11 cellular contexts compared by ENCODE assay signal in the genomic region with DNA sequence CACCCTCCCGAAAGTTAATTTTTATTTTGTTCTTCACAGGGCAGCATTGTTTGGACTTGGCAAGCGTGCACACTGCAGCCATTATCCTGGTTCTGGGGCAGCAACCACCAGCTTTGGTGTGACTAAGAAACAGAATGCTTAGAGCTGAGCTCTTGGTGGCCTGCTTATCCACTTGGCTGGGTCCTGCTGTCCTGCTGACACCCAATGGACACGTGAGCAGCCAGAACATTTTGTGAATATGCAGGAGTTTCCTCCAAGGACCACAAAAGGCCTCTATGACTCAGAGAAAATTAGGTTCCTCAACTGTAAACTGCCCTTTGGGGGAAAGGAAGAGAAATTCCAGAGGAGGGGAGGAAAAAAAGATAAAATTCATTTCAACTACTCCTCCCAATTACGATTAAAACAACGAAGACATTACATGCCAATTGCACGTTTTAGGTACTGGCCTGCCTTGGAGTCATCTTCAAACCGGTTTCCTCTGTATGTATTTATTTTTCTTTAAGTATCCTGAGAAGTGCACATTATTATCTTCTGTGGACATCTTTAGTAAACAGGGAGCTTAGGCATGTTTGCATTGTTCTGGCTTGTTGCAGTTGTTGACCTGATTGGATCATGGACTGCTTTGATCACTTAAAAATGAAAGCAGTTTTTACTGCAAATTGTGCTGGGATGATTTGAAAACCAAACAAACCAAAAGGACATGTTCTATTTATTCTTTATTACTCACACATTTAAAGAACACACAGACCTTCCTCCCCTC.
DNase-seq lines count a peak whose midpoint lies in the region; ATAC-seq, FAIRE-seq and TF ChIP-seq lines count a peak whose summit lies in the region.
"Had no signal": no experiment of that assay in that cellular context is flagged by ENCODE, and none has a peak within 500 bp of the region (broad histone marks: within the 10 kb centered on the region; RNA-seq: fewer than 3 reads in every experiment).

No MANE protein-coding gene starts in this region.

- WGBS in SK-N-SH (ENCODE audit: low lambda C conversion rate), result 65% methylated on average over 7 of the region's 7 CpGs

- CTCF ChIA-PET in SK-N-SH (lab: Yijun Ruan, JAX), result no interaction called here

- H3K27ac ChIP-seq in SK-N-SH (ENCODE audit: low read depth in 2 of 2, low read length in 1 of 2), result no peak overlapping the region
- peak overlapping the region; percentile 21 for H3K27ac ChIP-seq in layer of hippocampus (ENCODE audit: low read depth, low read length)

- ATAC-seq in SK-N-SH treated with all-trans-retinoic acid at 6 μM for 48 hours, result no peak; the same call in 2 of the 3 replicates
- no peak for ATAC-seq in HG03432 (IDR thresholded peaks at IDR 0.05; ENCODE audit: unreplicated experiment)
- ATAC-seq: activated T-cell treated with anti-CD3 and anti-CD28 coated beads, Interleukin-2, amount 50 U/mL, for 72 hours; left lobe of liver had no signal

- FAIRE-seq in urothelium cell line (lab: Jason Lieb, UNC), result no peak

- DNase-seq in SK-N-SH (no peak), brain pericyte (ENCODE audit: low read depth, low spot score) (peak; percentile 33), urothelium cell line (ENCODE audit: low spot score) (peak; percentile 30), SW 1271 (lab: John Stamatoyannopoulos, UW) (no peak)
- no peak for DNase-seq in stimulated activated CD4-positive, alpha-beta T cell treated with anti-CD3 and anti-CD28 coated beads, Interleukin-12 subunit alpha, Interleukin-12 subunit beta, amount 100 ng/mL, for 4 hours
- DNase-seq: activated T-cell treated with anti-CD3 and anti-CD28 coated beads, Interleukin-2, amount 50 U/mL, for 72 hours; NCI-H2081 treated with DMSO at 0.1 percent for 48 hours had no signal

- no peak overlapping the region for H2AFZ ChIP-seq in SK-N-SH (ENCODE audit: low read depth)

- TF ChIP-seq RAD21 in SK-N-SH (IDR thresholded peaks at IDR 0.05; ENCODE audit: low read length), result no peak

- no peaks in the 10 kb centered on the region for H3K9me3 ChIP-seq in SK-N-SH

- H3K4me2 ChIP-seq in SK-N-SH, result 0 out of 2 replicates have a peak overlapping the region, but pooled peaks have one; percentile 16

- H3K79me2 ChIP-seq in SK-N-SH (ENCODE audit: insufficient read depth), result no peaks in the 10 kb centered on the region

- H4K20me1 ChIP-seq in SK-N-SH (ENCODE audit: insufficient read depth), result no peaks in the 10 kb centered on the region

- H3K27me3 ChIP-seq in SK-N-SH (ENCODE audit: insufficient read depth), result no peaks in the 10 kb centered on the region
- no peaks in the 10 kb centered on the region for H3K27me3 ChIP-seq in layer of hippocampus (ENCODE audit: control insufficient read depth, insufficient read depth, low read length)

- H3K4me3 ChIP-seq in SK-N-SH (ENCODE audit: low read depth in 2 of 2, low read length in 1 of 2), result no peak overlapping the region

- POLR2A ChIA-PET in SK-N-SH (lab: Yijun Ruan, JAX), result no interaction called here

- H3K36me3 ChIP-seq in SK-N-SH (replicated peaks in 1 of 2; ENCODE audit: control insufficient read depth in 1 of 2, insufficient read depth in 2 of 2, low read length in 1 of 2), result no peaks in the 10 kb centered on the region

- H3K9me2 ChIP-seq in SK-N-SH, result no peaks in the 10 kb centered on the region

- no peak overlapping the region for H3K9ac ChIP-seq in SK-N-SH

- no peak for TF ChIP-seq EP300 in SK-N-SH (IDR thresholded peaks at IDR 0.05; ENCODE audit: borderline replicate concordance in 1 of 2, low read depth in 1 of 2, low read length in 1 of 2)

- TF ChIP-seq CTCF in SK-N-SH (IDR thresholded peaks at IDR 0.05), result no peak

- H3K4me1 ChIP-seq in SK-N-SH (ENCODE audit: control insufficient read depth in 1 of 2, insufficient read depth in 2 of 2, low read depth in 1 of 2, low read length in 1 of 2), result no peaks in the 10 kb centered on the region

- no peaks in the 10 kb centered on the region for H3F3A ChIP-seq in SK-N-SH (replicated peaks; ENCODE audit: insufficient read depth)

TF ChIP-seq in SK-N-SH, 30 proteins besides CTCF, POLR2A, EP300 and RAD21 (continues in another document):
- TF ChIP-seq FOXJ3 (CRISPR knock-in tag; IDR thresholded peaks at IDR 0.05), result no peak
- TF ChIP-seq, protein P1, sequence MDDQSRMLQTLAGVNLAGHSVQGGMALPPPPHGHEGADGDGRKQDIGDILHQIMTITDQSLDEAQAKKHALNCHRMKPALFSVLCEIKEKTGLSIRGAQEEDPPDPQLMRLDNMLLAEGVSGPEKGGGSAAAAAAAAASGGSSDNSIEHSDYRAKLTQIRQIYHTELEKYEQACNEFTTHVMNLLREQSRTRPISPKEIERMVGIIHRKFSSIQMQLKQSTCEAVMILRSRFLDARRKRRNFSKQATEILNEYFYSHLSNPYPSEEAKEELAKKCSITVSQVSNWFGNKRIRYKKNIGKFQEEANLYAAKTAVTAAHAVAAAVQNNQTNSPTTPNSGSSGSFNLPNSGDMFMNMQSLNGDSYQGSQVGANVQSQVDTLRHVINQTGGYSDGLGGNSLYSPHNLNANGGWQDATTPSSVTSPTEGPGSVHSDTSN (IDR thresholded peaks at IDR 0.05), result no peak
- TF ChIP-seq, protein P2, sequence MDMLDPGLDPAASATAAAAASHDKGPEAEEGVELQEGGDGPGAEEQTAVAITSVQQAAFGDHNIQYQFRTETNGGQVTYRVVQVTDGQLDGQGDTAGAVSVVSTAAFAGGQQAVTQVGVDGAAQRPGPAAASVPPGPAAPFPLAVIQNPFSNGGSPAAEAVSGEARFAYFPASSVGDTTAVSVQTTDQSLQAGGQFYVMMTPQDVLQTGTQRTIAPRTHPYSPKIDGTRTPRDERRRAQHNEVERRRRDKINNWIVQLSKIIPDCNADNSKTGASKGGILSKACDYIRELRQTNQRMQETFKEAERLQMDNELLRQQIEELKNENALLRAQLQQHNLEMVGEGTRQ (IDR thresholded peaks at IDR 0.05; ENCODE audit: borderline replicate concordance, low read depth, low read length), result no peak
- no peak for TF ChIP-seq MXI1 (IDR thresholded peaks at IDR 0.05; ENCODE audit: low read depth, low read length)
- no peak for TF ChIP-seq SIN3A (IDR thresholded peaks at IDR 0.05; ENCODE audit: borderline replicate concordance, low read depth, low read length)
- no peak for TF ChIP-seq GATA2 (CRISPR knock-in tag; IDR thresholded peaks at IDR 0.05)
- no peak for TF ChIP-seq RFX5 (IDR thresholded peaks at IDR 0.05; ENCODE audit: low read length)
- TF ChIP-seq EZH2phosphoT487 (IDR thresholded peaks at IDR 0.05; ENCODE audit: borderline replicate concordance, low read depth), result no peak

TF ChIP-seq in SK-N-SH treated with all-trans-retinoic acid at 6 μM for 48 hours, 23 proteins besides CTCF, POLR2A, EP300 and RAD21 (continues in another document):
- TF ChIP-seq ZFP30 (CRISPR knock-in tag; IDR thresholded peaks at IDR 0.05) (no peak), ARNTL (CRISPR knock-in tag; IDR thresholded peaks at IDR 0.05; ENCODE audit: borderline replicate concordance, low read depth) (no peak), ISL1 (CRISPR knock-in tag; IDR thresholded peaks at IDR 0.05) (no peak)
- TF ChIP-seq, protein P3, sequence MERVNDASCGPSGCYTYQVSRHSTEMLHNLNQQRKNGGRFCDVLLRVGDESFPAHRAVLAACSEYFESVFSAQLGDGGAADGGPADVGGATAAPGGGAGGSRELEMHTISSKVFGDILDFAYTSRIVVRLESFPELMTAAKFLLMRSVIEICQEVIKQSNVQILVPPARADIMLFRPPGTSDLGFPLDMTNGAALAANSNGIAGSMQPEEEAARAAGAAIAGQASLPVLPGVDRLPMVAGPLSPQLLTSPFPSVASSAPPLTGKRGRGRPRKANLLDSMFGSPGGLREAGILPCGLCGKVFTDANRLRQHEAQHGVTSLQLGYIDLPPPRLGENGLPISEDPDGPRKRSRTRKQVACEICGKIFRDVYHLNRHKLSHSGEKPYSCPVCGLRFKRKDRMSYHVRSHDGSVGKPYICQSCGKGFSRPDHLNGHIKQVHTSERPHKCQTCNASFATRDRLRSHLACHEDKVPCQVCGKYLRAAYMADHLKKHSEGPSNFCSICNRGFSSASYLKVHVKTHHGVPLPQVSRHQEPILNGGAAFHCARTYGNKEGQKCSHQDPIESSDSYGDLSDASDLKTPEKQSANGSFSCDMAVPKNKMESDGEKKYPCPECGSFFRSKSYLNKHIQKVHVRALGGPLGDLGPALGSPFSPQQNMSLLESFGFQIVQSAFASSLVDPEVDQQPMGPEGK (CRISPR knock-in tag; IDR thresholded peaks at IDR 0.05; ENCODE audit: borderline replicate concordance), result no peak
- TF ChIP-seq, protein P4, sequence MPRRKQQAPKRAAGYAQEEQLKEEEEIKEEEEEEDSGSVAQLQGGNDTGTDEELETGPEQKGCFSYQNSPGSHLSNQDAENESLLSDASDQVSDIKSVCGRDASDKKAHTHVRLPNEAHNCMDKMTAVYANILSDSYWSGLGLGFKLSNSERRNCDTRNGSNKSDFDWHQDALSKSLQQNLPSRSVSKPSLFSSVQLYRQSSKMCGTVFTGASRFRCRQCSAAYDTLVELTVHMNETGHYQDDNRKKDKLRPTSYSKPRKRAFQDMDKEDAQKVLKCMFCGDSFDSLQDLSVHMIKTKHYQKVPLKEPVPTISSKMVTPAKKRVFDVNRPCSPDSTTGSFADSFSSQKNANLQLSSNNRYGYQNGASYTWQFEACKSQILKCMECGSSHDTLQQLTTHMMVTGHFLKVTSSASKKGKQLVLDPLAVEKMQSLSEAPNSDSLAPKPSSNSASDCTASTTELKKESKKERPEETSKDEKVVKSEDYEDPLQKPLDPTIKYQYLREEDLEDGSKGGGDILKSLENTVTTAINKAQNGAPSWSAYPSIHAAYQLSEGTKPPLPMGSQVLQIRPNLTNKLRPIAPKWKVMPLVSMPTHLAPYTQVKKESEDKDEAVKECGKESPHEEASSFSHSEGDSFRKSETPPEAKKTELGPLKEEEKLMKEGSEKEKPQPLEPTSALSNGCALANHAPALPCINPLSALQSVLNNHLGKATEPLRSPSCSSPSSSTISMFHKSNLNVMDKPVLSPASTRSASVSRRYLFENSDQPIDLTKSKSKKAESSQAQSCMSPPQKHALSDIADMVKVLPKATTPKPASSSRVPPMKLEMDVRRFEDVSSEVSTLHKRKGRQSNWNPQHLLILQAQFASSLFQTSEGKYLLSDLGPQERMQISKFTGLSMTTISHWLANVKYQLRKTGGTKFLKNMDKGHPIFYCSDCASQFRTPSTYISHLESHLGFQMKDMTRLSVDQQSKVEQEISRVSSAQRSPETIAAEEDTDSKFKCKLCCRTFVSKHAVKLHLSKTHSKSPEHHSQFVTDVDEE (CRISPR knock-in tag; IDR thresholded peaks at IDR 0.05), result no peak

Comparison
In these comparisons a context has a peak if more than half of its experiments do, and no peak if none do; other contexts are left out.
1. DNase-seq: peak in brain pericyte (single experiment) and urothelium cell line (single experiment); none in SK-N-SH (single experiment), SW 1271 (0 of 2) and stimulated activated CD4-positive, alpha-beta T cell treated with anti-CD3 and anti-CD28 coated beads, Interleukin-12 subunit alpha, Interleukin-12 subunit beta, amount 100 ng/mL, for 4 hours (single experiment).